ENCODE assay signal across 14 cellular contexts in the genomic region with DNA sequence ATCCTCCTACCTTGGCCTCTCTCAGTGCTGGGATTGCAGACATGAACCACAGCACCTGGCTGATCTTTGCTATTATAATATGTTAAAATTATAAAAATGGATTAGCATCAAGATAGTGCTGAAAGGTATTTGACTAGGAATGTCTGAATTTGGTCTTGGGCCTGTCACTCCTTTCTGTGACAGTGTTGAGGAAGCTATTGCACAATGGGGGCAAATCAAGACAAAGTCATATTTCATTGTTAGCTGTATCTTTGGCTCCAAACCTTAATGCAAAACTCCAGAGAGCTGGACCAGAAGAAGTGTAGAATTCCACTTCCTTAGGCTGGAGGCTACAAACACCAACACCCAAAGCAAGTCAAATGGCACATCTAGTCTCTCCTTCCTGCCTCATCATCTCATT.
"Had no signal": no experiment of that assay in that cellular context is flagged by ENCODE, and none has a peak within 500 bp of the region (broad histone marks: within the 10 kb centered on the region; RNA-seq: fewer than 3 reads in every experiment).

No MANE protein-coding gene starts in this region.

- H3K36me3 ChIP-seq: pancreas, thoracic aorta had no signal

- H3K4me2 ChIP-seq: hepatocyte had no signal

- H3K4me3 Mint-ChIP-seq: activated naive CD8-positive, alpha-beta T cell; activated T-cell treated with anti-CD3 and anti-CD28 coated beads, Interleukin-2, amount 50 U/mL, for 4 hours; brain; dendritic cell treated with granulocyte-macrophage colony-stimulating factor and Interleukin-4, amounts not matched to agents 40 ng/mL and 50 ng/mL, for 4 days; stimulated activated naive CD8-positive, alpha-beta T cell treated with anti-CD3 and anti-CD28 coated beads, Interleukin-15, amount 100 ng/mL, for 72 hours had no signal

- ATAC-seq: activated T-cell treated with anti-CD3 and anti-CD28 coated beads, Interleukin-2, amount 50 U/mL, for 4 hours; left ventricle myocardium superior; pancreas; stimulated activated naive CD8-positive, alpha-beta T cell treated with anti-CD3 and anti-CD28 coated beads, Interleukin-15, amount 100 ng/mL, for 72 hours had no signal

- H3K4me1 Mint-ChIP-seq: stimulated activated naive CD8-positive, alpha-beta T cell treated with anti-CD3 and anti-CD28 coated beads, Interleukin-15, amount 100 ng/mL, for 72 hours had no signal

- H3K9me3 Mint-ChIP-seq: activated T-cell treated with anti-CD3 and anti-CD28 coated beads, Interleukin-2, amount 50 U/mL, for 4 hours; dendritic cell treated with granulocyte-macrophage colony-stimulating factor and Interleukin-4, amounts not matched to agents 40 ng/mL and 50 ng/mL, for 4 days; stimulated activated naive CD8-positive, alpha-beta T cell treated with anti-CD3 and anti-CD28 coated beads, Interleukin-15, amount 100 ng/mL, for 72 hours had no signal

- H3K4me3 ChIP-seq: hepatocyte, pancreas, thoracic aorta had no signal

- DNase-seq: activated effector memory CD4-positive, alpha-beta T cell treated with anti-CD3 and anti-CD28 coated beads, Interleukin-2, amount 50 U/mL, for 16 hours; activated T-cell treated with anti-CD3 and anti-CD28 coated beads, Interleukin-2, amount 50 U/mL, for 4 hours; amygdala; left ventricle myocardium superior; mesenchymal stem cell; pancreas; stimulated activated CD4-positive, alpha-beta T cell treated with anti-CD3 and anti-CD28 coated beads, Interleukin-15, amount 100 ng/mL, for 24 hours; stimulated activated CD4-positive, alpha-beta T cell treated with anti-CD3 and anti-CD28 coated beads, Interleukin-4, amount 100 ng/mL, for 4 hours; stimulated activated naive CD8-positive, alpha-beta T cell treated with anti-CD3 and anti-CD28 coated beads, Interleukin-15, amount 100 ng/mL, for 72 hours had no signal

- FAIRE-seq: pancreas had no signal

- H3K79me2 ChIP-seq: hepatocyte had no signal

- H3K27ac ChIP-seq: hepatocyte, pancreas, thoracic aorta had no signal

- H3K36me3 Mint-ChIP-seq: brain had no signal

- H3K9me3 ChIP-seq: pancreas, thoracic aorta had no signal

- H3K27me3 ChIP-seq: hepatocyte had no signal

- H3K4me1 ChIP-seq: pancreas had no signal

- H3K27ac Mint-ChIP-seq: activated naive CD8-positive, alpha-beta T cell; brain; dendritic cell treated with granulocyte-macrophage colony-stimulating factor and Interleukin-4, amounts not matched to agents 40 ng/mL and 50 ng/mL, for 4 days had no signal

- H2AFZ ChIP-seq: hepatocyte had no signal
